Comparison of ENCODE assay signal across 11 cellular contexts in genomic region chr6:30759575-30760239, GRCh38. TPM values are rescaled to one million over a fixed set of nuclear protein-coding genes. Genes with fewer than 3 reads are reported as not detected.
DNase-seq lines count a peak whose midpoint lies in the region; ATAC-seq and TF ChIP-seq lines count a peak whose summit lies in the region.
"Had no signal": no experiment of that assay in that cellular context is flagged by ENCODE, and none has a peak within 500 bp of the region (broad histone marks: within the 10 kb centered on the region; RNA-seq: fewer than 3 reads in every experiment).

No MANE protein-coding gene starts in this region.

- DNase-seq in GM23338 (ENCODE audit: low spot score) (peak; percentile 59), T1000 (lab: John Stamatoyannopoulos, UW) (peak; percentile 50), smooth muscle cell (lab: John Stamatoyannopoulos, UW; ENCODE audit: unreplicated experiment) (no peak), nephron progenitor cell (no peak), activated gamma-delta T cell treated with Interleukin-2 at 50 U/mL for 16 hours (no peak)
- DNase-seq: NCI-H146 had no signal

- H3K9me2 ChIP-seq in GM23338 (ENCODE audit: insufficient read depth): no peaks in the 10 kb centered on the region

- no peaks in the 10 kb centered on the region for H3F3A ChIP-seq in GM23338 (replicated peaks; ENCODE audit: low read depth)
- peaks cover 12% of the 10 kb centered on the region for H3F3A ChIP-seq in smooth muscle cell (ENCODE audit: low read depth)

- TF ChIP-seq EP300 in gastroesophageal sphincter (IDR thresholded peaks at IDR 0.05): no peak

- H3K4me3 Mint-ChIP-seq in GM23338: no peak overlapping the region
- H3K4me3 Mint-ChIP-seq in nephron progenitor cell: no peak overlapping the region
- H3K4me3 Mint-ChIP-seq: central memory CD8-positive, alpha-beta T cell had no signal

- H3K27me3 Mint-ChIP-seq in GM23338 (ENCODE audit: insufficient read depth, low read depth, poor library complexity): peaks cover 9% of the 10 kb centered on the region
- H3K27me3 Mint-ChIP-seq in nephron progenitor cell (ENCODE audit: low read depth, poor library complexity): peaks cover 3% of the 10 kb centered on the region
- H3K27me3 Mint-ChIP-seq: central memory CD8-positive, alpha-beta T cell had no signal

- ATAC-seq in GM23338 (peak; percentile 33; the same call in 2 of the 3 replicates), gastroesophageal sphincter (peak; percentile 37), HG02885 (IDR thresholded peaks at IDR 0.05; ENCODE audit: poor library complexity, unreplicated experiment) (no peak), GM21529 (IDR thresholded peaks at IDR 0.05; ENCODE audit: unreplicated experiment) (no peak)

- H3K9me3 Mint-ChIP-seq in GM23338 (no peaks in the 10 kb centered on the region), nephron progenitor cell (peaks cover 3% of the 10 kb centered on the region)
- H3K9me3 Mint-ChIP-seq: central memory CD8-positive, alpha-beta T cell had no signal

- H3K9ac ChIP-seq in smooth muscle cell (ENCODE audit: low read depth): peak overlapping the region; percentile 84

- no peak for TF ChIP-seq POLR2A in gastroesophageal sphincter (IDR thresholded peaks at IDR 0.05)

- H4K20me1 ChIP-seq in GM23338 (replicated peaks; ENCODE audit: insufficient read depth): no peaks in the 10 kb centered on the region; the same call in 1 of the 2 replicates
- no peaks in the 10 kb centered on the region for H4K20me1 ChIP-seq in smooth muscle cell (ENCODE audit: low read depth)

- H3K4me1 Mint-ChIP-seq in GM23338 (peaks cover 24% of the 10 kb centered on the region), nephron progenitor cell (peaks cover 38% of the 10 kb centered on the region)

- peaks cover 12% of the 10 kb centered on the region for H3K4me1 ChIP-seq in GM23338 (ENCODE audit: insufficient read depth)
- peaks cover 0 to 38% (median 8%) of the 10 kb centered on the region in 3 donors for H3K4me1 ChIP-seq in gastroesophageal sphincter
- H3K4me1 ChIP-seq in smooth muscle cell (ENCODE audit: low read depth): peaks cover 25% of the 10 kb centered on the region

- H3K27me3 ChIP-seq in GM23338 (ENCODE audit: insufficient read depth) (no peaks in the 10 kb centered on the region), gastroesophageal sphincter (no peaks in the 10 kb centered on the region), smooth muscle cell (ENCODE audit: low read depth) (no peaks in the 10 kb centered on the region)

- 72 to 77% methylated on average over 6 to 7 of the region's 10 CpGs for WGBS in gastroesophageal sphincter (ENCODE audit: low coverage in 1 of 2), 2 donors
- 58% methylated on average over 10 of the region's 10 CpGs for WGBS in smooth muscle cell (ENCODE audit: low lambda C conversion rate)

- TF ChIP-seq CTCF in GM23338 (conservative IDR thresholded peaks at IDR 0.05; ENCODE audit: low read depth in 2 of 2) (no peak), gastroesophageal sphincter (IDR thresholded peaks at IDR 0.05) (no peak), smooth muscle cell (IDR thresholded peaks at IDR 0.05; ENCODE audit: borderline replicate concordance, insufficient read depth, poor library complexity, severe bottlenecking) (no peak), nephron progenitor cell (IDR thresholded peaks at IDR 0.05) (no peak)

- H3K4me3 ChIP-seq in GM23338: no peak overlapping the region
- H3K4me3 ChIP-seq in gastroesophageal sphincter: no peak overlapping the region
- no peak overlapping the region for H3K4me3 ChIP-seq in smooth muscle cell

- H3K27ac Mint-ChIP-seq in GM23338 (0 out of 2 replicates have a peak overlapping the region, but pooled peaks have one; percentile 32), nephron progenitor cell (no peak overlapping the region)

- H2AFZ ChIP-seq in GM23338 (no peak overlapping the region), smooth muscle cell (ENCODE audit: low read depth) (no peak overlapping the region)

- H3K36me3 ChIP-seq in GM23338 (ENCODE audit: insufficient read depth): no peaks in the 10 kb centered on the region
- H3K36me3 ChIP-seq in gastroesophageal sphincter: no peaks in the 10 kb centered on the region
- no peaks in the 10 kb centered on the region for H3K36me3 ChIP-seq in smooth muscle cell (ENCODE audit: low read depth)

- H3K36me3 Mint-ChIP-seq in GM23338 (ENCODE audit: low read depth) (no peaks in the 10 kb centered on the region), nephron progenitor cell (ENCODE audit: low read depth) (no peaks in the 10 kb centered on the region)

- H3K79me2 ChIP-seq in GM23338 (replicated peaks; ENCODE audit: insufficient read depth) (no peaks in the 10 kb centered on the region), smooth muscle cell (ENCODE audit: low read depth) (no peaks in the 10 kb centered on the region)

- no peak overlapping the region for H3K4me2 ChIP-seq in GM23338
- H3K4me2 ChIP-seq in smooth muscle cell: peak overlapping the region; percentile 76

- H3K9me3 ChIP-seq in gastroesophageal sphincter: no peaks in the 10 kb centered on the region
- no peaks in the 10 kb centered on the region for H3K9me3 ChIP-seq in smooth muscle cell (replicated peaks; ENCODE audit: low read depth)

- H3K27ac ChIP-seq in GM23338 (ENCODE audit: low read depth) (no peak overlapping the region), gastroesophageal sphincter (peak overlapping the region in 3 of 4 donors; percentile 11 to 60 (median 58)), smooth muscle cell (ENCODE audit: low read depth) (peak overlapping the region; percentile 99)
- H3K27ac ChIP-seq: VCaP had no signal

TF ChIP-seq in GM23338, 12 proteins besides CTCF, POLR2A, EP300 and RAD21 (continues in another document):
- no peak for TF ChIP-seq CREB1 (CRISPR knock-in tag; IDR thresholded peaks at IDR 0.05; ENCODE audit: low read depth)
- TF ChIP-seq ZNF114 (CRISPR knock-in tag; IDR thresholded peaks at IDR 0.05): no peak
- no peak for TF ChIP-seq NANOG (IDR thresholded peaks at IDR 0.05; ENCODE audit: borderline replicate concordance)

RNA-seq across cellular contexts. Expression of gene IER3, which starts 15.4 kb away (rescaled TPM):
- 14.1 and 19.9 TPM in 2 replicates for total RNA-seq in GM23338 (2014; rRNA removed; shearing (Covaris generic))
- polyA plus RNA-seq in GM23338 (2016; fragmentation: Nextera tagmentation; extraction: Ambion mirVana): 21.2 and 23.3 TPM in 2 replicates
- total RNA-seq in gastroesophageal sphincter: 10 to 100 TPM in 3 of 4 donors, 1 to 10 TPM in 1; 5.6 to 31.9 (median 11.3) TPM
- 732 and 736 TPM in 2 replicates for total RNA-seq in smooth muscle cell
- polyA plus RNA-seq in smooth muscle cell: 708 and 811 TPM in 2 replicates

RNA-seq across cellular contexts. Expression of gene FLOT1, which starts 17.2 kb away (rescaled TPM):
- total RNA-seq in GM23338 (2014; rRNA removed; shearing (Covaris generic)): 70.4 and 94.5 TPM in 2 replicates
- 72.2 and 75.1 TPM in 2 replicates for polyA plus RNA-seq in GM23338 (2016; fragmentation: Nextera tagmentation; extraction: Ambion mirVana)
- 100 to 1,000 TPM; 104 to 191 (median 152) TPM for total RNA-seq in gastroesophageal sphincter
- total RNA-seq in smooth muscle cell: 79.8 and 87.6 TPM in 2 replicates
- polyA plus RNA-seq in smooth muscle cell: 117 and 146 TPM in 2 replicates

RNA-seq across cellular contexts. Expression of gene TUBB, which starts 39.6 kb away (rescaled TPM):
- total RNA-seq in GM23338 (2014; rRNA removed; shearing (Covaris generic)): 1,591 and 1,704 TPM in 2 replicates
- 1,041 and 1,059 TPM in 2 replicates for polyA plus RNA-seq in GM23338 (2016; fragmentation: Nextera tagmentation; extraction: Ambion mirVana)
- total RNA-seq in gastroesophageal sphincter: 100 to 1,000 TPM; 184 to 351 (median 236) TPM
- 1,002 and 1,039 TPM in 2 replicates for total RNA-seq in smooth muscle cell
- polyA plus RNA-seq in smooth muscle cell: 855 and 1,009 TPM in 2 replicates

RNA-seq across cellular contexts. Expression of gene MDC1, which starts 42.6 kb away (rescaled TPM):
- total RNA-seq in GM23338 (2014; rRNA removed; shearing (Covaris generic)): 28.9 and 32.7 TPM in 2 replicates
- 17.2 and 19.7 TPM in 2 replicates for polyA plus RNA-seq in GM23338 (2016; fragmentation: Nextera tagmentation; extraction: Ambion mirVana)
- 10 to 100 TPM in 3 of 4 donors, 1 to 10 TPM in 1; 9.8 to 16.7 (median 13.1) TPM for total RNA-seq in gastroesophageal sphincter
- 6.9 and 7.0 TPM in 2 replicates for total RNA-seq in smooth muscle cell
- 17.1 and 19.0 TPM in 2 replicates for polyA plus RNA-seq in smooth muscle cell

Comparison
In these comparisons a context has a peak if more than half of its experiments do, and no peak if none do; other contexts are left out.
1. ATAC-seq: peak in GM23338 (single experiment) and gastroesophageal sphincter (single experiment); none in HG02885 (single experiment) and GM21529 (single experiment).
2. DNase-seq: peak in GM23338 (single experiment) and T1000 (single experiment); none in smooth muscle cell (single experiment), nephron progenitor cell (single experiment) and activated gamma-delta T cell treated with Interleukin-2 at 50 U/mL for 16 hours (single experiment).
3. RNA of gene IER3, which starts 15.4 kb away (total RNA-seq): 732 to 736 TPM in smooth muscle cell; 14.1 to 19.9 TPM in GM23338 and 5.6 to 31.9 TPM in gastroesophageal sphincter; every median in the first group is over 10 times any median in the second.